In genomic region chr7:102008535-102009262, GRCh38 we compare ENCODE assay signal across 14 cellular contexts.
DNase-seq lines count a peak whose midpoint lies in the region; FAIRE-seq and TF ChIP-seq lines count a peak whose summit lies in the region.
"Had no signal": no experiment of that assay in that cellular context is flagged by ENCODE, and none has a peak within 500 bp of the region (broad histone marks: within the 10 kb centered on the region; RNA-seq: fewer than 3 reads in every experiment).

No MANE protein-coding gene starts in this region.

- no peak for TF ChIP-seq RAD21 in H1 (IDR thresholded peaks at IDR 0.05 in 1 of 2, conservative IDR thresholded peaks at IDR 0.05 in 1 of 2; ENCODE audit: low read depth in 2 of 2, low read length in 2 of 2)

- H3K79me2 ChIP-seq in H1 (ENCODE audit: control insufficient read depth in 1 of 2, insufficient read depth in 2 of 2, low read length in 2 of 2), result peaks cover 0 to 12% of the 10 kb centered on the region in 2 experiments; a peak in 3 of 4 replicates

- WGBS in H1 (ENCODE audit: extremely low coverage in 1 of 2, insufficient coverage in 1 of 2, insufficient read length in 1 of 2, insufficient replicate concordance in 2 of 2, low coverage in 1 of 2, low lambda C conversion rate in 2 of 2, missing lambda C conversion rate in 1 of 2), 2 experiments, result 95% methylated on average over 12 of the region's 12 CpGs; no CpG with 5 or more reads in 1 of the 2 experiments
- no CpG with 5 or more reads among the region's 12 CpGs for WGBS in neuronal stem cell (ENCODE audit: extremely low coverage in 2 of 2, insufficient read length in 2 of 2, insufficient replicate concordance in 1 of 2), 2 donors
- WGBS in esophagus muscularis mucosa, result 98% methylated on average over 12 of the region's 12 CpGs

- CTCF ChIA-PET in Caco-2 (lab: Charles Lee), result no interaction called here
- CTCF ChIA-PET in H1 (lab: Charles Lee; ENCODE audit: partially characterized antibody), result no interaction called here

- no TSS peak for BruUV-seq in Caco-2 (replicated peaks; lab: Mats Ljungman, UMichigan)

- H3K27me3 ChIP-seq in Caco-2 (replicated peaks; ENCODE audit: control insufficient read depth, insufficient read depth, low read length), result no peaks in the 10 kb centered on the region
- H3K27me3 ChIP-seq in H1 (replicated peaks in 1 of 4; ENCODE audit: control insufficient read depth in 3 of 4, extremely low read depth in 1 of 4, insufficient read depth in 3 of 4, low read length in 3 of 4), result no peaks in the 10 kb centered on the region
- H3K27me3 ChIP-seq in neuronal stem cell (ENCODE audit: control insufficient read depth in 3 of 3, insufficient read depth in 3 of 3, low read depth in 1 of 3, low read length in 3 of 3), result no peaks in the 10 kb centered on the region
- no peaks in the 10 kb centered on the region for H3K27me3 ChIP-seq in esophagus muscularis mucosa
- H3K27me3 ChIP-seq: ovary had no signal

- no peak overlapping the region for H3K23ac ChIP-seq in H1 (ENCODE audit: insufficient read length)
- no peak overlapping the region for H3K23ac ChIP-seq in neuronal stem cell (ENCODE audit: low read depth, low read length, poor library complexity)

- no peaks in the 10 kb centered on the region for H3K9me3 Mint-ChIP-seq in Caco-2 (ENCODE audit: unreplicated experiment)
- H3K9me3 Mint-ChIP-seq: CD8-positive, alpha-beta memory T cell; central memory CD8-positive, alpha-beta T cell had no signal

- H2BK5ac ChIP-seq in H1 (ENCODE audit: low read depth, low read length) (peak overlapping the region; percentile 18; the same call in 1 of the 2 replicates), neuronal stem cell (ENCODE audit: low read length) (no peak overlapping the region)

- H3K27ac ChIP-seq in H1 (ENCODE audit: low read depth, low read length) (no peak overlapping the region), neuronal stem cell (replicated peaks; ENCODE audit: low read length) (no peak overlapping the region), esophagus muscularis mucosa (replicated peaks in 1 of 4) (no peak overlapping the region)
- H3K27ac ChIP-seq: ovary had no signal

- no peak overlapping the region for H3K56ac ChIP-seq in H1 (replicated peaks; ENCODE audit: insufficient read length, low read depth, low read length)

- POLR2A ChIA-PET in Caco-2 (lab: Charles Lee), result no interaction called here
- POLR2A ChIA-PET in H1 (lab: Charles Lee; ENCODE audit: partially characterized antibody), result no interaction called here

- H3K27ac Mint-ChIP-seq in Caco-2 (ENCODE audit: unreplicated experiment), result peak overlapping the region; percentile 86

- H3K9ac ChIP-seq in H1 (replicated peaks in 1 of 4; ENCODE audit: extremely low read depth in 1 of 4, low read depth in 3 of 4, low read length in 3 of 4), result no peak overlapping the region
- H3K9ac ChIP-seq in neuronal stem cell (ENCODE audit: low read depth, low read length, poor library complexity), result no peak overlapping the region

- H3K4me1 ChIP-seq in Caco-2 (peaks cover 87% of the 10 kb centered on the region), H1 (replicated peaks in 1 of 4; ENCODE audit: control insufficient read depth in 3 of 4, insufficient read depth in 4 of 4, low read length in 3 of 4) (no peaks in the 10 kb centered on the region), neuronal stem cell (ENCODE audit: control insufficient read depth in 2 of 2, insufficient read depth in 1 of 2, low read depth in 1 of 2, low read length in 2 of 2) (peaks cover 2 to 3% of the 10 kb centered on the region in 2 donors), esophagus muscularis mucosa (peaks cover 4 to 28% (median 17%) of the 10 kb centered on the region in 4 donors)

- H4K8ac ChIP-seq in H1 (ENCODE audit: extremely low read depth, insufficient read depth, low read length), result no peak overlapping the region
- no peak overlapping the region for H4K8ac ChIP-seq in neuronal stem cell (ENCODE audit: low read depth, low read length)

- H2BK15ac ChIP-seq in H1 (ENCODE audit: low read length), result no peak overlapping the region
- no peak overlapping the region for H2BK15ac ChIP-seq in neuronal stem cell (ENCODE audit: low read length)

- DNase-seq in Caco-2 (peak in 1 of 2 experiments; percentile 48), LoVo (ENCODE audit: low spot score) (peak; percentile 42), H1 (ENCODE audit: low read depth in 1 of 2, low spot score in 2 of 2) (no peak), neuronal stem cell (ENCODE audit: low spot score) (no peak), esophagus muscularis mucosa (ENCODE audit: extremely low spot score) (no peak), nucleus accumbens (lab: John Stamatoyannopoulos, UW) (no peak), activated gamma-delta T cell treated with Interleukin-2 at 50 U/mL for 16 hours (no peak), GM12891 (ENCODE audit: insufficient read length, low spot score) (no peak)
- DNase-seq: activated CD4-positive, alpha-beta T cell treated with anti-CD3 and anti-CD28 coated beads for 48 hours; CD8-positive, alpha-beta memory T cell; kidney glomerular epithelial cell; ovary had no signal

- TF ChIP-seq CTCF in Caco-2 (IDR thresholded peaks at IDR 0.05; ENCODE audit: insufficient read depth in 1 of 2, low read depth in 1 of 2, low read length in 1 of 2, severe bottlenecking in 1 of 2, unreplicated experiment in 1 of 2), result no peak
- no peak for TF ChIP-seq CTCF in H1 (IDR thresholded peaks at IDR 0.05; ENCODE audit: control extremely low read depth in 1 of 3, insufficient read depth in 1 of 3, low read depth in 1 of 3, low read length in 3 of 3)
- no peak for TF ChIP-seq CTCF in esophagus muscularis mucosa (IDR thresholded peaks at IDR 0.05)

- no peak overlapping the region for H4K5ac ChIP-seq in H1 (ENCODE audit: insufficient read length, low read depth, low read length)

- no peaks in the 10 kb centered on the region for H3K27me3 Mint-ChIP-seq in Caco-2 (ENCODE audit: insufficient read depth, unreplicated experiment)
- H3K27me3 Mint-ChIP-seq: CD8-positive, alpha-beta memory T cell; central memory CD8-positive, alpha-beta T cell had no signal

- H3K18ac ChIP-seq in H1 (ENCODE audit: extremely low read depth, low read length), result no peak overlapping the region
- H3K18ac ChIP-seq in neuronal stem cell (ENCODE audit: low read length), result peak overlapping the region; percentile 8

- H3K79me1 ChIP-seq in H1 (ENCODE audit: low read depth, low read length) (no peaks in the 10 kb centered on the region; the same call in 1 of the 2 replicates), neuronal stem cell (ENCODE audit: low read depth, low read length) (peaks cover 5% of the 10 kb centered on the region)

- H2BK120ac ChIP-seq in H1 (replicated peaks; ENCODE audit: low read depth, low read length) (no peak overlapping the region), neuronal stem cell (ENCODE audit: low read depth, low read length) (no peak overlapping the region)

- no peak overlapping the region for H2BK12ac ChIP-seq in H1 (ENCODE audit: low read depth, low read length)
- no peak overlapping the region for H2BK12ac ChIP-seq in neuronal stem cell (ENCODE audit: low read length)

- no peaks in the 10 kb centered on the region for H3K23me2 ChIP-seq in H1 (ENCODE audit: low read depth, low read length)

- H3K4me1 Mint-ChIP-seq in Caco-2 (ENCODE audit: low read depth, unreplicated experiment), result peaks cover 62% of the 10 kb centered on the region
- H3K4me1 Mint-ChIP-seq: central memory CD8-positive, alpha-beta T cell had no signal

- H3K4me2 ChIP-seq in H1 (ENCODE audit: insufficient read depth in 1 of 2, low read depth in 2 of 2, low read length in 2 of 2) (no peak overlapping the region), neuronal stem cell (ENCODE audit: insufficient read depth, low read length, poor library complexity, severe bottlenecking) (no peak overlapping the region)

- FAIRE-seq in H1 (lab: Jason Lieb, UNC), result no peak
- FAIRE-seq in GM12891 (lab: Jason Lieb, UNC), result no peak
- FAIRE-seq: H54 had no signal

- no peak overlapping the region for H2AFZ ChIP-seq in H1 (ENCODE audit: low read length)
- no peak overlapping the region for H2AFZ ChIP-seq in neuronal stem cell (ENCODE audit: low read length)

- H4K20me1 ChIP-seq in H1 (replicated peaks in 1 of 2; ENCODE audit: control insufficient read depth in 1 of 2, insufficient read depth in 2 of 2, low read length in 2 of 2), result peaks cover 2 to 4% of the 10 kb centered on the region in 2 experiments

- H3K36me3 Mint-ChIP-seq in Caco-2 (ENCODE audit: insufficient read depth, unreplicated experiment), result peaks cover 81% of the 10 kb centered on the region

- H3K4me3 ChIP-seq in Caco-2 (ENCODE audit: low read depth, low read length) (no peak overlapping the region), H1 (ENCODE audit: extremely low read depth in 1 of 4, insufficient read depth in 2 of 4, low read depth in 3 of 4, low read length in 4 of 4) (no peak overlapping the region), neuronal stem cell (ENCODE audit: low read length in 2 of 2) (no peak overlapping the region), esophagus muscularis mucosa (no peak overlapping the region)
- H3K4me3 ChIP-seq: ovary had no signal

- H4K91ac ChIP-seq in H1 (replicated peaks; ENCODE audit: insufficient read length, low read length) (no peak overlapping the region), neuronal stem cell (ENCODE audit: low read depth, low read length, poor library complexity) (no peak overlapping the region)

- intact Hi-C loops in Caco-2 (cut with micrococcal nuclease; ENCODE audit: unreplicated experiment) (no loop called here), esophagus muscularis mucosa (cut with DNase I) (no loop called here)

- H3K4me3 Mint-ChIP-seq in Caco-2 (ENCODE audit: unreplicated experiment), result no peak overlapping the region
- H3K4me3 Mint-ChIP-seq: CD8-positive, alpha-beta memory T cell; central memory CD8-positive, alpha-beta T cell had no signal

- H3K9me3 ChIP-seq in Caco-2, result no peaks in the 10 kb centered on the region
- no peaks in the 10 kb centered on the region for H3K9me3 ChIP-seq in H1 (ENCODE audit: insufficient read depth in 2 of 2, low read depth in 1 of 2, low read length in 1 of 2)
- H3K9me3 ChIP-seq in neuronal stem cell (replicated peaks in 1 of 2; ENCODE audit: control insufficient read depth in 2 of 2, insufficient read depth in 1 of 2, low read depth in 1 of 2, low read length in 2 of 2), result peaks cover 0 to 2% of the 10 kb centered on the region in 2 donors
- H3K9me3 ChIP-seq in esophagus muscularis mucosa, result no peaks in the 10 kb centered on the region
- H3K9me3 ChIP-seq: ovary had no signal

- H3K14ac ChIP-seq in H1 (ENCODE audit: insufficient read length) (no peak overlapping the region), neuronal stem cell (ENCODE audit: low read length) (no peak overlapping the region)

- TF ChIP-seq EP300 in H1 (IDR thresholded peaks at IDR 0.05; ENCODE audit: borderline replicate concordance in 1 of 2, low read depth in 2 of 2, low read length in 2 of 2), result no peak
- no peak for TF ChIP-seq EP300 in esophagus muscularis mucosa (IDR thresholded peaks at IDR 0.05)

- H3K4ac ChIP-seq in H1 (replicated peaks; ENCODE audit: insufficient read length, low read depth, low read length) (no peak overlapping the region), neuronal stem cell (ENCODE audit: low read length) (no peak overlapping the region)

- H3K36me3 ChIP-seq in Caco-2 (ENCODE audit: control insufficient read depth, insufficient read depth, low read length) (no peaks in the 10 kb centered on the region), H1 (ENCODE audit: control insufficient read depth in 2 of 4, insufficient read depth in 4 of 4, low read length in 3 of 4) (no peaks in the 10 kb centered on the region; a peak in 1 of 8 replicates), neuronal stem cell (replicated peaks in 1 of 2; ENCODE audit: control insufficient read depth in 2 of 2, insufficient read depth in 2 of 2, low read length in 2 of 2) (peaks cover 0 to 4% of the 10 kb centered on the region in 2 donors), esophagus muscularis mucosa (no peaks in the 10 kb centered on the region)
- H3K36me3 ChIP-seq: ovary had no signal

- H2AK5ac ChIP-seq in H1 (ENCODE audit: low read depth, low read length) (0 out of 2 replicates have a peak overlapping the region, but pooled peaks have one; percentile 9), neuronal stem cell (ENCODE audit: low read depth, low read length) (no peak overlapping the region)

- no peak overlapping the region for H2BK20ac ChIP-seq in H1 (ENCODE audit: low read length)

- no peak for TF ChIP-seq POLR2A in H1 (IDR thresholded peaks at IDR 0.05; ENCODE audit: control extremely low read depth in 1 of 2, low read depth in 2 of 2, low read length in 2 of 2)
- no peak for TF ChIP-seq POLR2A in esophagus muscularis mucosa (IDR thresholded peaks at IDR 0.05; ENCODE audit: low read depth)
- TF ChIP-seq POLR2A in GM12891 (IDR thresholded peaks at IDR 0.05; ENCODE audit: low read depth, low read length), result no peak
